In the genomic region with DNA sequence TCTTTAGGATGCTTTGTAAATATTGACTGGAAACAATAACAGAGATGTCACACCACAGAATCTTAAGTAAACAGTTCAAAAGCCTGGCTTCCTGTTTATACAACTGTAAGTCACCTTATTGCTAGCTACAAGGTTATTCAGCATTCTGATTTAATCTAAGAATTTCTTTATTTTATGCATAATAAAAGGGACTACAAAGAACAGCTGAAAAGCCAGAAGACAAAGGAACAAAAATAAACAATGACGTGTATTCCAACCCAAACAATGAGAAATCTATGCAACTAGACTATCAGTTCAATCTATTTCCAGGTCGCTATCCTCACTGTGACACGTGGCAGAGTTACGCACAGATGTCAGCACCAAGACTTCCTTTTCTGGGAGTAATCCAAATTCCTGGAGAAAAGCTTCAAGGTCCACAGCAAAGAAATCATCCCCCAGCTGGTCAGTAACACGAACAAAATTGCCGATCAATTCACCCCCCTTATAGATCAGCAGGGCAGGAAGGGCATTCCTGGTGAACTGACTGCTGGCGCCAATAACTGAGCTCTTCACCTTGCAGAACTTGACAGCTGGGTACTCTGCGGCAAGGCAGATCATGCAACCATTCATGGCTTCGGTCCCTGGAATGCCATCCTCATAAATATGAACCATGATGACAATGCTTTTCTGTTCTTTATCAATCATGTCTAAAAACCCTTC, we compare ENCODE assay signal across 12 cellular contexts. TPM values are rescaled to one million over a fixed set of nuclear protein-coding genes. Genes with fewer than 3 reads are reported as not detected.
DNase-seq lines count a peak whose midpoint lies in the region; ATAC-seq, FAIRE-seq and TF ChIP-seq lines count a peak whose summit lies in the region.
"Had no signal": no experiment of that assay in that cellular context is flagged by ENCODE, and none has a peak within 500 bp of the region (broad histone marks: within the 10 kb centered on the region; RNA-seq: fewer than 3 reads in every experiment).

No MANE protein-coding gene starts in this region.

- ATAC-seq in activated T-cell treated with anti-CD3 and anti-CD28 coated beads, Interleukin-2, amount 50 U/mL, for 4 hours, result no peak
- no peak for ATAC-seq in HG02938 (IDR thresholded peaks at IDR 0.05; ENCODE audit: unreplicated experiment)

- peaks cover 21% of the 10 kb centered on the region in 2 donors for H3K36me3 ChIP-seq in kidney (ENCODE audit: control insufficient read depth in 1 of 2, insufficient read depth in 2 of 2, low read length in 2 of 2)

- peaks cover 56% of the 10 kb centered on the region for H3K4me1 Mint-ChIP-seq in activated T-cell treated with anti-CD3 and anti-CD28 coated beads, Interleukin-2, amount 50 U/mL, for 24 hours (ENCODE audit: low read depth)
- peaks cover 53% of the 10 kb centered on the region for H3K4me1 Mint-ChIP-seq in activated T-cell treated with anti-CD3 and anti-CD28 coated beads, Interleukin-2, amount 50 U/mL, for 4 hours (ENCODE audit: low read depth)

- no peak overlapping the region for H3K9ac ChIP-seq in kidney (ENCODE audit: low read length in 2 of 2)

- peak overlapping the region; percentile 10 to 23 for H3K27ac ChIP-seq in kidney (ENCODE audit: low read depth in 2 of 2, low read length in 2 of 2)
- peak overlapping the region; percentile 46 for H3K27ac ChIP-seq in substantia nigra (ENCODE audit: low read depth, low read length, poor library complexity, severe bottlenecking)

- H3K9me3 Mint-ChIP-seq in activated T-cell treated with anti-CD3 and anti-CD28 coated beads, Interleukin-2, amount 50 U/mL, for 24 hours, result no peaks in the 10 kb centered on the region
- H3K9me3 Mint-ChIP-seq in activated T-cell treated with anti-CD3 and anti-CD28 coated beads, Interleukin-2, amount 50 U/mL, for 4 hours, result no peaks in the 10 kb centered on the region
- H3K9me3 Mint-ChIP-seq: activated T-helper 2 cell treated with anti-CD3 and anti-CD28 coated beads, Interferon-gamma antibody, Interleukin-2, Interleukin-4, amounts not matched to agents 10 μg/mL and 5 μg/mL and 100 μg/mL, durations not matched to agents 14 hours and 24 hours and 36 hours had no signal

- no peak overlapping the region for H3K4me3 Mint-ChIP-seq in activated T-cell treated with anti-CD3 and anti-CD28 coated beads, Interleukin-2, amount 50 U/mL, for 24 hours
- H3K4me3 Mint-ChIP-seq in activated T-cell treated with anti-CD3 and anti-CD28 coated beads, Interleukin-2, amount 50 U/mL, for 4 hours, result no peak overlapping the region

- TF ChIP-seq CTCF in kidney (IDR thresholded peaks at IDR 0.05; ENCODE audit: borderline replicate concordance, extremely low read depth, insufficient read depth), result no peak

- intact Hi-C loops in kidney (cut with DNase I), result no loop called here

- no peak for FAIRE-seq in kidney (lab: Jason Lieb, UNC)
- FAIRE-seq: TTC549 had no signal

- peaks cover 0 to 5% of the 10 kb centered on the region in 2 donors for H3K4me1 ChIP-seq in kidney (ENCODE audit: control insufficient read depth in 1 of 2, insufficient read depth in 1 of 2, low read depth in 1 of 2, low read length in 2 of 2)

- no peak overlapping the region for H3K4me3 ChIP-seq in kidney (ENCODE audit: low read length in 2 of 2)

- H3K27ac Mint-ChIP-seq in activated T-cell treated with anti-CD3 and anti-CD28 coated beads, Interleukin-2, amount 50 U/mL, for 24 hours, result peak overlapping the region; percentile 50
- H3K27ac Mint-ChIP-seq: activated T-helper 2 cell treated with anti-CD3 and anti-CD28 coated beads, Interferon-gamma antibody, Interleukin-2, Interleukin-4, amounts not matched to agents 10 μg/mL and 5 μg/mL and 100 μg/mL, durations not matched to agents 14 hours and 24 hours and 36 hours had no signal

- DNase-seq in activated T-cell treated with anti-CD3 and anti-CD28 coated beads, Interleukin-2, amount 50 U/mL, for 24 hours, result no peak
- DNase-seq in activated T-cell treated with anti-CD3 and anti-CD28 coated beads, Interleukin-2, amount 50 U/mL, for 4 hours, result no peak
- peak; percentile 13 for DNase-seq in astrocyte of the hippocampus (ENCODE audit: low read depth, low spot score)
- DNase-seq in kidney, result no peak
- peak in 3 of 49 donors; percentile 6 to 38 (median 7) for DNase-seq in substantia nigra (lab: John Stamatoyannopoulos, UW)
- no peak for DNase-seq in AG08396 (ENCODE audit: low spot score)
- DNase-seq in inferior parietal cortex (ENCODE audit: extremely low spot score), result no peak
- DNase-seq: NCI-H1092 treated with DMSO at 0.1 percent for 48 hours had no signal

- no peaks in the 10 kb centered on the region for H3K27me3 Mint-ChIP-seq in activated T-cell treated with anti-CD3 and anti-CD28 coated beads, Interleukin-2, amount 50 U/mL, for 24 hours
- H3K27me3 Mint-ChIP-seq in activated T-cell treated with anti-CD3 and anti-CD28 coated beads, Interleukin-2, amount 50 U/mL, for 4 hours (ENCODE audit: low read depth), result no peaks in the 10 kb centered on the region

- no peaks in the 10 kb centered on the region for H3K9me3 ChIP-seq in kidney (ENCODE audit: control insufficient read depth in 1 of 2, low read length in 2 of 2)

- peaks cover 67% of the 10 kb centered on the region for H3K36me3 Mint-ChIP-seq in activated T-cell treated with anti-CD3 and anti-CD28 coated beads, Interleukin-2, amount 50 U/mL, for 24 hours (ENCODE audit: low read depth)
- peaks cover 20% of the 10 kb centered on the region for H3K36me3 Mint-ChIP-seq in activated T-cell treated with anti-CD3 and anti-CD28 coated beads, Interleukin-2, amount 50 U/mL, for 4 hours (ENCODE audit: insufficient read depth)

RNA-seq across cellular contexts. Expression of gene PDCL, which starts 8.4 kb away (rescaled TPM):
- 10 to 100 TPM; 12.6 to 17.7 (median 13.3) TPM for total RNA-seq in activated T-cell treated with anti-CD3 and anti-CD28 coated beads, Interleukin-2, amount 50 U/mL, for 4 hours
- total RNA-seq in kidney, result 15.0 TPM
- 8.3 TPM for polyA plus RNA-seq in kidney (ENCODE audit: insufficient read depth, low read depth, low replicate concordance)

RNA-seq across cellular contexts. Expression of gene OR1K1, which starts 20.0 kb away (rescaled TPM):
- not detected for total RNA-seq in activated T-cell treated with anti-CD3 and anti-CD28 coated beads, Interleukin-2, amount 50 U/mL, for 4 hours
- not detected for total RNA-seq in kidney
- polyA plus RNA-seq in kidney (ENCODE audit: insufficient read depth, low read depth, low replicate concordance), result not detected
- total RNA-seq: activated T-helper 2 cell treated with anti-CD3 and anti-CD28 coated beads, Interferon-gamma antibody, Interleukin-2, Interleukin-4, amounts not matched to agents 10 μg/mL and 5 μg/mL and 100 μg/mL, durations not matched to agents 14 hours and 24 hours and 36 hours; posterior vena cava had no signal

RNA-seq across cellular contexts. Expression of gene OR5C1, which starts 31.2 kb away (rescaled TPM):
- not detected for total RNA-seq in activated T-cell treated with anti-CD3 and anti-CD28 coated beads, Interleukin-2, amount 50 U/mL, for 4 hours
- total RNA-seq in kidney, result not detected
- polyA plus RNA-seq in kidney (ENCODE audit: insufficient read depth, low read depth, low replicate concordance), result not detected
- total RNA-seq: activated T-helper 2 cell treated with anti-CD3 and anti-CD28 coated beads, Interferon-gamma antibody, Interleukin-2, Interleukin-4, amounts not matched to agents 10 μg/mL and 5 μg/mL and 100 μg/mL, durations not matched to agents 14 hours and 24 hours and 36 hours; posterior vena cava had no signal
